Comparison of ENCODE assay signal across 8 cellular contexts in genomic region chr15:47717036-47717611, GRCh38. TPM values are rescaled to one million over a fixed set of nuclear protein-coding genes. Genes with fewer than 3 reads are reported as not detected.
DNase-seq lines count a peak whose midpoint lies in the region; ATAC-seq, FAIRE-seq and TF ChIP-seq lines count a peak whose summit lies in the region.

A gene with protein sequence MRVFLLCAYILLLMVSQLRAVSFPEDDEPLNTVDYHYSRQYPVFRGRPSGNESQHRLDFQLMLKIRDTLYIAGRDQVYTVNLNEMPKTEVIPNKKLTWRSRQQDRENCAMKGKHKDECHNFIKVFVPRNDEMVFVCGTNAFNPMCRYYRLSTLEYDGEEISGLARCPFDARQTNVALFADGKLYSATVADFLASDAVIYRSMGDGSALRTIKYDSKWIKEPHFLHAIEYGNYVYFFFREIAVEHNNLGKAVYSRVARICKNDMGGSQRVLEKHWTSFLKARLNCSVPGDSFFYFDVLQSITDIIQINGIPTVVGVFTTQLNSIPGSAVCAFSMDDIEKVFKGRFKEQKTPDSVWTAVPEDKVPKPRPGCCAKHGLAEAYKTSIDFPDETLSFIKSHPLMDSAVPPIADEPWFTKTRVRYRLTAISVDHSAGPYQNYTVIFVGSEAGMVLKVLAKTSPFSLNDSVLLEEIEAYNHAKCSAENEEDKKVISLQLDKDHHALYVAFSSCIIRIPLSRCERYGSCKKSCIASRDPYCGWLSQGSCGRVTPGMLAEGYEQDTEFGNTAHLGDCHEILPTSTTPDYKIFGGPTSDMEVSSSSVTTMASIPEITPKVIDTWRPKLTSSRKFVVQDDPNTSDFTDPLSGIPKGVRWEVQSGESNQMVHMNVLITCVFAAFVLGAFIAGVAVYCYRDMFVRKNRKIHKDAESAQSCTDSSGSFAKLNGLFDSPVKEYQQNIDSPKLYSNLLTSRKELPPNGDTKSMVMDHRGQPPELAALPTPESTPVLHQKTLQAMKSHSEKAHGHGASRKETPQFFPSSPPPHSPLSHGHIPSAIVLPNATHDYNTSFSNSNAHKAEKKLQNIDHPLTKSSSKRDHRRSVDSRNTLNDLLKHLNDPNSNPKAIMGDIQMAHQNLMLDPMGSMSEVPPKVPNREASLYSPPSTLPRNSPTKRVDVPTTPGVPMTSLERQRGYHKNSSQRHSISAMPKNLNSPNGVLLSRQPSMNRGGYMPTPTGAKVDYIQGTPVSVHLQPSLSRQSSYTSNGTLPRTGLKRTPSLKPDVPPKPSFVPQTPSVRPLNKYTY (plus strand): TSS chr15:47717505. CDS start chr15:47759799, 42,294 bp downstream.

- DNase-seq in LoVo (ENCODE audit: low spot score) (peak; percentile 26), frontal cortex (ENCODE audit: low spot score in 2 of 2) (peak; percentile 68 to 80), natural killer cell (no peak), T-helper 2 cell (no peak)
- DNase-seq in effector CD4-positive, alpha-beta T cell: no peak

- H3K27me3 ChIP-seq in BLaER1: peaks cover 76% of the 10 kb centered on the region

- H3K27me3 Mint-ChIP-seq in natural killer cell (ENCODE audit: low read depth in 2 of 2): peaks cover 38 to 64% of the 10 kb centered on the region in 2 donors

- peaks cover 9% of the 10 kb centered on the region for H3K4me1 ChIP-seq in BLaER1

- no peak within 1 kb of the TSS for H3K27ac ChIP-seq in BLaER1

- TF ChIP-seq CTCF in natural killer cell (IDR thresholded peaks at IDR 0.05): no peak

- H3K36me3 Mint-ChIP-seq in natural killer cell: no peaks in the 10 kb centered on the region

- intact Hi-C loops in natural killer cell (cut with micrococcal nuclease): no loop called here

- peaks cover 9% of the 10 kb centered on the region for H3K9me3 ChIP-seq in BLaER1

- peak within 1 kb of the TSS; percentile 62 for H3K4me3 Mint-ChIP-seq in natural killer cell

- no peak for FAIRE-seq in frontal cortex (lab: Jason Lieb, UNC)

- H4K20me1 ChIP-seq in BLaER1: peaks cover 40% of the 10 kb centered on the region

- H3K4me2 ChIP-seq in BLaER1: peak within 1 kb of the TSS; percentile 54

- H3K4me3 ChIP-seq in BLaER1: peak within 1 kb of the TSS; percentile 34; the same call in 1 of the 2 replicates

- ATAC-seq in SK-N-SH treated with all-trans-retinoic acid at 6 μM for 48 hours: peak; percentile 80
- peak in 1 of 3 donors; percentile 28 for ATAC-seq in natural killer cell
- ATAC-seq in GM21723 (IDR thresholded peaks at IDR 0.05; ENCODE audit: unreplicated experiment): no peak

- H3K36me3 ChIP-seq in BLaER1: no peaks in the 10 kb centered on the region

- H3K9me3 Mint-ChIP-seq in natural killer cell: no peaks in the 10 kb centered on the region

- no peak within 1 kb of the TSS for H3K27ac Mint-ChIP-seq in natural killer cell

- peaks cover 4 to 5% of the 10 kb centered on the region in 2 donors for H3K4me1 Mint-ChIP-seq in natural killer cell

- no peak within 1 kb of the TSS for H3K9ac ChIP-seq in BLaER1

TF ChIP-seq in SK-N-SH treated with all-trans-retinoic acid at 6 μM for 48 hours, 23 proteins besides CTCF, POLR2A, EP300 and RAD21:
- TF ChIP-seq ISL1 (CRISPR knock-in tag; IDR thresholded peaks at IDR 0.05) (no peak), ZNF70 (CRISPR knock-in tag; IDR thresholded peaks at IDR 0.05) (peak; percentile 77), TSHZ2 (CRISPR knock-in tag; IDR thresholded peaks at IDR 0.05) (peak; percentile 64)
TF ChIP-seq in SK-N-SH treated with all-trans-retinoic acid at 6 μM for 48 hours: peak in this region for 2.

RNA-seq across cellular contexts. Expression of the gene that starts here (rescaled TPM):
- total RNA-seq in frontal cortex: 49.3 TPM
- not detected for total RNA-seq in natural killer cell

Comparison
In these comparisons a context has a peak if more than half of its experiments do, and no peak if none do; other contexts are left out.
1. RNA of the gene that starts here (total RNA-seq): 49.3 TPM in frontal cortex (single experiment); not detected in natural killer cell; every median in the first group is over 10 times any median in the second.
2. DNase-seq: peak in LoVo (single experiment) and frontal cortex (2 of 2); none in natural killer cell (single experiment), T-helper 2 cell (0 of 5) and effector CD4-positive, alpha-beta T cell (single experiment).